Comparison of ENCODE assay signal across 12 cellular contexts in the genomic region with DNA sequence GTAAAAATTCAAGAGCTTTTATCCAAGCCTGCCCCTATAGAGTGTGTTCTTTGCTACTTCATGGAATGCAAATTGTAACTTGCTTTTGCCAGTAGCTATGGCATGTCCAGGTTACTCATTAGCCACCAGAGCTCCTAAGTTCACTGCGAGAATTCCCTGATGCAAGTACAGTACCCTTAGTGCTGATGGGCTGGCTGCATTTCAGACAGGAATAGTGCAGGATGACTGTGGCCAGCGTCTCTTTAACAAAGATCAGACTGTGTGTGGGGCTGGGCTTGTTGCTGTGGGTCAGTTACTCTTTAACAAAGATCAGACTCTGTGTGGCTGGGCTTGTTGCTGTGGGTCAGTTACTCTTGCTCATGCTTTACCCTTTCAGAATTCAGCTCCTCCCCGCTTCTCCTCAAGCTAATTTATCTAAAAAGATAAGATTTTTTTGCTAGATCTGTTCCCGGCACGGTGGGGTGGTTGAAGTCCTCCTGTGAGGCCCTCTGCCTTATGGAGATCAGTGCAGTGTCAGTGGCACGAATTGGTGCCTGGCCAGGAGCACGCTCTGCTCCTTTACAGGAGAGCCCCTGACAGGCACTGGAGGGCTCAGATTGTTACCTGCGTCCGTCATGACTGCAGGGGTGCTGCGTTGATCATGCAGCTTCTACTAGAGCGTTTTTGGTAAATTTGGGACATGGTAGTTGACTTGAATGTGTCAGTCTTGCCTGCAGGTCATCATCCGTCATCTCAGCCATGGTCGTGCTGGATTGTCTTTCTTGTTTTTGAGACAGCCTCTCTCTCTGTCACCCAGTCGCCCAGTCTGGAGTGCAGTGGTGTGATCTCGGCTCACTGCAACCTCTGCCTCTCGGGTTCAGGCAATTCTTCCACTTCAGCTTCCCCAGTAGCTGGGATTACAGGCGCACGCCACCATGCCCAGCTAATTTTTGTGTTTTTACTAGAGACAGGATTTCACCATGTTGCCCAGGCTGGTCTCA. TPM values are rescaled to one million over a fixed set of nuclear protein-coding genes. Genes with fewer than 3 reads are reported as not detected.
DNase-seq lines count a peak whose midpoint lies in the region.
"Had no signal": no experiment of that assay in that cellular context is flagged by ENCODE, and none has a peak within 500 bp of the region (broad histone marks: within the 10 kb centered on the region; RNA-seq: fewer than 3 reads in every experiment).

No MANE protein-coding gene starts in this region.

- peak overlapping the region; percentile 37 for H3K9ac ChIP-seq in NT2/D1 (ENCODE audit: insufficient read length, low read depth)

- H3K4me1 ChIP-seq in NT2/D1 (ENCODE audit: insufficient read depth, insufficient read length) (peaks cover 8% of the 10 kb centered on the region), mesodermal cell (ENCODE audit: control insufficient read depth, insufficient read depth, low read length, poor library complexity, severe bottlenecking) (peaks cover 4% of the 10 kb centered on the region)
- H3K4me1 ChIP-seq: BE2C had no signal

- peaks cover 21% of the 10 kb centered on the region; the same call in 1 of the 2 replicates for H3K9me3 ChIP-seq in NT2/D1 (ENCODE audit: insufficient read depth, low read length)
- H3K9me3 ChIP-seq in mesodermal cell (ENCODE audit: control insufficient read depth, low read length) = peaks cover 5% of the 10 kb centered on the region
- H3K9me3 ChIP-seq: BE2C had no signal

- no peak overlapping the region for H3K4me3 ChIP-seq in NT2/D1 (ENCODE audit: insufficient read length, low read depth)
- H3K4me3 ChIP-seq in mesodermal cell (ENCODE audit: extremely low read depth, insufficient read depth, low read length, poor library complexity, severe bottlenecking) = no peak overlapping the region

- WGBS in mesodermal cell (ENCODE audit: insufficient coverage in 2 of 2), 2 experiments = 79 to 90% methylated on average over 14 to 17 of the region's 18 CpGs

- H3K27me3 ChIP-seq in NT2/D1 (ENCODE audit: insufficient read depth, insufficient read length) = no peaks in the 10 kb centered on the region
- H3K27me3 ChIP-seq: BE2C had no signal

- peak; percentile 16 for DNase-seq in AG08395 (ENCODE audit: low spot score)
- no peak for DNase-seq in NT2/D1 (ENCODE audit: low read depth, low spot score)
- peak; percentile 64 for DNase-seq in epidermal melanocyte (ENCODE audit: insufficient read length, low spot score)
- DNase-seq in RPMI8226 = no peak
- DNase-seq in NCI-H1417 treated with DMSO at 0.1 percent for 48 hours (lab: John Stamatoyannopoulos, UW) = no peak
- no peak for DNase-seq in NCI-H1105 (lab: John Stamatoyannopoulos, UW)
- no peak for DNase-seq in AG08396 (ENCODE audit: low spot score)
- DNase-seq: BE2C; central memory CD4-positive, alpha-beta T cell; NCI-H1436 treated with DMSO at 0.1 percent for 48 hours; SIG-M5 had no signal

- peak overlapping the region; percentile 52 for H3K27ac ChIP-seq in mesodermal cell (ENCODE audit: low read depth, low read length, severe bottlenecking)

- peaks cover 50% of the 10 kb centered on the region for H3K36me3 ChIP-seq in NT2/D1 (ENCODE audit: insufficient read depth, insufficient read length, low read length)
- H3K36me3 ChIP-seq in mesodermal cell (ENCODE audit: control insufficient read depth, insufficient read depth, low read length) = peaks cover 57% of the 10 kb centered on the region
- H3K36me3 ChIP-seq: BE2C had no signal

RNA-seq across cellular contexts. Expression of gene AP2A2, which starts 27.0 kb away (rescaled TPM):
- polyA plus RNA-seq in mesodermal cell (2013, experiment 1 of 2) = 92.0 TPM
- 76.9 TPM for polyA plus RNA-seq in mesodermal cell (2013, experiment 2 of 2)

RNA-seq across cellular contexts. Expression of gene CHID1, which starts 42.1 kb away (rescaled TPM):
- 83.5 TPM for polyA plus RNA-seq in mesodermal cell (2013, experiment 1 of 2)
- 70.4 TPM for polyA plus RNA-seq in mesodermal cell (2013, experiment 2 of 2)

Comparison
In these comparisons a context has a peak if more than half of its experiments do, and no peak if none do; other contexts are left out.
1. DNase-seq: peak in AG08395 (single experiment) and epidermal melanocyte (single experiment); none in NT2/D1 (single experiment), RPMI8226 (single experiment), NCI-H1417 treated with DMSO at 0.1 percent for 48 hours (single experiment), NCI-H1105 (single experiment) and AG08396 (single experiment).